ENCODE assay signal across 27 cellular contexts in the genomic region with DNA sequence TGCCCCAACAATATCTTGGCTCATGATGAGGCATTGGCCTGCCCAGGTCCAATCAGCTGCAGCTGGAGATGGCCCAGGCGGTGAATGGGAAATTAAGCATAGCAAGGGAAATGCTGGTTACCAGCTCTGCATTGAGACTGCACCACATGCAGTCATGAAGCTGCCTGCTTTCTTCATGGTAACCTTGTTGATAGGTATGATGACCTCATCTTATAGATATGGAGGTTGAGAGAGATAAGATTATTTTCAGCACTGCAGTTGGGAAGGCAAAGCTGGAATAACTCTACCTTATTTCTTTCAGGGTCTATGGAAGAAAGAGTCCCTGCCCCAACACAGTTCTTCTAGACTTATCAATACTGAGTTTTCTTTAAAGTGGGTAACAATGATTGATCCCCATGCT.
"Had no signal": no experiment of that assay in that cellular context is flagged by ENCODE, and none has a peak within 500 bp of the region (broad histone marks: within the 10 kb centered on the region; RNA-seq: fewer than 3 reads in every experiment).

No MANE protein-coding gene starts in this region.

- DNase-seq: stimulated activated CD4-positive, alpha-beta T cell treated with anti-CD3 and anti-CD28 coated beads, Interleukin-2, amount 100 ng/mL, for 48 hours; stimulated activated CD4-positive, alpha-beta T cell treated with anti-CD3 and anti-CD28 coated beads, Interleukin-4, amount 100 ng/mL, for 1 hour; stimulated activated CD4-positive, alpha-beta T cell treated with anti-CD3 and anti-CD28 coated beads, Interleukin-4, amount 100 ng/mL, for 24 hours; stimulated activated CD4-positive, alpha-beta T cell treated with anti-CD3 and anti-CD28 coated beads, Interleukin-4, amount 100 ng/mL, for 4 hours; stimulated activated CD8-positive, alpha-beta memory T cell treated with anti-CD3 and anti-CD28 coated beads, Interleukin-4, amount 100 ng/mL, for 48 hours; stimulated activated naive B cell treated with anti-CD40 and anti-IgM and Interleukin-4, amounts not matched to agents 10 μg/mL and 1 μg/mL and 100 μg/mL, for 72 hours; stimulated activated naive CD4-positive, alpha-beta T cell; stimulated activated naive CD4-positive, alpha-beta T cell treated with Interleukin-2 at 50 U/mL for 16 hours; stimulated activated naive CD8-positive, alpha-beta T cell treated with anti-CD3 and anti-CD28 coated beads, Interleukin-15, amount 100 ng/mL, for 72 hours; stimulated activated naive CD8-positive, alpha-beta T cell treated with anti-CD3 and anti-CD28 coated beads, Interleukin-15, Interleukin-2, amounts not matched to agents 100 U/mL and 50 U/mL, for 24 hours; stomach; substantia nigra; testis; thyroid gland; tibial artery; transverse colon; trophoblast cell; upper lobe of left lung; upper lobe of right lung; uterus had no signal

- H3K9me3 ChIP-seq: stomach, suprapubic skin, testis, thoracic aorta, thyroid gland, tibial artery, tibial nerve, transverse colon, upper lobe of left lung, upper lobe of right lung, uterus, vagina had no signal

- FAIRE-seq: urothelium cell line had no signal

- H3K27ac ChIP-seq: stomach, suprapubic skin, testis, thoracic aorta, thyroid gland, tibial artery, tibial nerve, transverse colon, upper lobe of left lung, upper lobe of right lung, uterus, vagina had no signal

- H3K36me3 ChIP-seq: stomach, suprapubic skin, thoracic aorta, thyroid gland, tibial artery, tibial nerve, transverse colon, upper lobe of left lung, upper lobe of right lung, uterus, vagina had no signal

- H3K4me1 ChIP-seq: stomach, suprapubic skin, testis, thyroid gland, tibial artery, tibial nerve, transverse colon, upper lobe of left lung, upper lobe of right lung, uterus, vagina had no signal

- ATAC-seq: stimulated activated effector memory CD8-positive, alpha-beta T cell treated with anti-CD3 and anti-CD28 coated beads, Interleukin-12 subunit alpha, Interleukin-12 subunit beta, amount 100 ng/mL, for 72 hours; stimulated activated memory B cell treated with anti-CD40 and anti-IgM and Interleukin-4, amounts not matched to agents 10 μg/mL and 1 μg/mL and 100 μg/mL, for 72 hours; stimulated activated naive B cell treated with anti-CD40 and anti-IgM and Interleukin-4, amounts not matched to agents 10 μg/mL and 1 μg/mL and 100 μg/mL, for 72 hours; stimulated activated naive CD8-positive, alpha-beta T cell treated with anti-CD3 and anti-CD28 coated beads, Interleukin-15, amount 100 ng/mL, for 72 hours; stimulated activated naive CD8-positive, alpha-beta T cell treated with anti-CD3 and anti-CD28 coated beads, Interleukin-15, Interleukin-2, amounts not matched to agents 100 U/mL and 50 U/mL, for 24 hours; upper lobe of right lung had no signal

- H3K4me3 ChIP-seq: stomach, suprapubic skin, testis, thoracic aorta, thyroid gland, tibial artery, tibial nerve, transverse colon, upper lobe of left lung, upper lobe of right lung, uterus, vagina had no signal

- H3K27me3 ChIP-seq: stomach, suprapubic skin, testis, thyroid gland, tibial artery, tibial nerve, transverse colon, upper lobe of left lung, upper lobe of right lung, uterus, vagina had no signal
